2 cellular contexts compared by ENCODE assay signal in genomic region chr4:76459291-76459723, GRCh38.
A peak's percentile ranks its signal among the peaks of the same experiment; 100 is the strongest.
TF ChIP-seq lines count a peak whose summit lies in the region.

No MANE protein-coding gene starts in this region.

TF ChIP-seq in HepG2, 621 proteins besides CTCF, POLR2A, EP300 and RAD21:
- no peak for TF ChIP-seq TGIF2 (CRISPR knock-in tag; IDR thresholded peaks at IDR 0.05)
- no peak for TF ChIP-seq SMAD1 (CRISPR knock-in tag; IDR thresholded peaks at IDR 0.05; ENCODE audit: borderline replicate concordance, low read depth)
- no peak for TF ChIP-seq HMG20A (CRISPR knock-in tag; IDR thresholded peaks at IDR 0.05; ENCODE audit: borderline replicate concordance)
- TF ChIP-seq ZBTB38 (CRISPR knock-in tag; IDR thresholded peaks at IDR 0.05): no peak
- peak; percentile 40 to 59; a peak in 3 of 4 replicates for TF ChIP-seq MAFK (conservative IDR thresholded peaks at IDR 0.05 in 1 of 2, IDR thresholded peaks at IDR 0.05 in 1 of 2; ENCODE audit: low read length in 2 of 2)
- peak; percentile 80 for TF ChIP-seq NFE2L2 (IDR thresholded peaks at IDR 0.05; ENCODE audit: low read length)

TF ChIP-seq in endothelial cell of umbilical vein, 7 proteins besides CTCF, POLR2A, EP300 and RAD21:
- no peak for TF ChIP-seq FOS (IDR thresholded peaks at IDR 0.05; ENCODE audit: borderline replicate concordance, insufficient read depth, low read length)
- no peak for TF ChIP-seq JUN (IDR thresholded peaks at IDR 0.05; ENCODE audit: borderline replicate concordance, insufficient read depth, insufficient read length, low read depth)
- no peak for TF ChIP-seq MYC (IDR thresholded peaks at IDR 0.05; ENCODE audit: low read depth, low read length)
- no peak for TF ChIP-seq EZH2 (IDR thresholded peaks at IDR 0.05; ENCODE audit: borderline replicate concordance, low read depth, low read length, severe bottlenecking)
- no peak for TF ChIP-seq POLR2AphosphoS5 (IDR thresholded peaks at IDR 0.05; ENCODE audit: insufficient read depth, low read depth, low read length)
- TF ChIP-seq, protein P1, sequence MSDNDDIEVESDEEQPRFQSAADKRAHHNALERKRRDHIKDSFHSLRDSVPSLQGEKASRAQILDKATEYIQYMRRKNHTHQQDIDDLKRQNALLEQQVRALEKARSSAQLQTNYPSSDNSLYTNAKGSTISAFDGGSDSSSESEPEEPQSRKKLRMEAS (IDR thresholded peaks at IDR 0.05; ENCODE audit: insufficient read depth, insufficient read length): no peak
- TF ChIP-seq GATA2 (IDR thresholded peaks at IDR 0.05; ENCODE audit: insufficient read depth, insufficient read length, low read depth, low read length): no peak
